8 cellular contexts compared by ENCODE assay signal in the genomic region with DNA sequence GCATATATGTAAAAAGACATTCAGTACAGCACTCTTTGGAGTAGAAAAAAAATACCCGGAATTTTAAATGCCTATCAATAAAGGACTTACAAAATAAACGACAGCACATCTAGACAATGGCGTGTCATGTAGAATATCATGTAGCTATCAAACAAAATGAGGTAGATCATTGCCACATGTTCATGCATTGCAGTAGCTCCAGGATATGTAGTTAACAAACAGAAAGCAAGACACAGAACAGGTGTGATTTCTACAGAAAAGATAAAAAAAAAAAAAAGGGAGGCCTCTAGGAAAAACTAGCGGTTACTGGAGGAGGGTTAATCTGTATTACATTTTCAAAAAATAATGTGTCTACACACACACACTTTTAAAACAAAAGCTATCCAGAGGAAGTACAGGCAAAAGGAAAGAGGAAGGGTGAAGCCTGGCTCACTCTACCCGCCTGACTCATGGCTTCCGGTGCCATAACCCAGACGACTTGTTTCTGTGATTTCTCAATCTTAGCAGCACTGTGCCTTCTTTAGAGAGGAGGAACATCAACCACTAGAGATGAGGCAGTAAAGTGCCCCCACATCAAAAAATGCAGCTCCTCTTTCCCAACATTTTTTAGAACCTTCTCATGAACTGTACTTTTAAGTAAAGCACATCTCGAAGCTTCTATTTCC. TPM values are rescaled to one million over a fixed set of nuclear protein-coding genes. Genes with fewer than 3 reads are reported as not detected.
A peak's percentile ranks its signal among the peaks of the same experiment; 100 is the strongest.
DNase-seq lines count a peak whose midpoint lies in the region; ATAC-seq and TF ChIP-seq lines count a peak whose summit lies in the region.

No MANE protein-coding gene starts in this region.

- peak overlapping the region; percentile 88 for H3K27ac ChIP-seq in adipose tissue (ENCODE audit: low read depth, low read length)

- intact Hi-C loops in left colon (cut with DNase I, micrococcal nuclease), result no loop called here

- DNase-seq in left colon (peak; percentile 29 to 41), NCI-H1930 (lab: John Stamatoyannopoulos, UW) (no peak), NCI-H2081 treated with DMSO at 0.1 percent for 48 hours (lab: John Stamatoyannopoulos, UW) (no peak)
- peak; percentile 29 to 36 (median 35) for DNase-seq in stimulated activated CD4-positive, alpha-beta T cell treated with anti-CD3 and anti-CD28 coated beads, TNF-alpha, amount 100 ng/mL, for 48 hours (ENCODE audit: low read depth in 3 of 3)

- WGBS in adipose tissue, 3 donors, result 28 to 74% (median 40%) methylated on average over 8 of the region's 8 CpGs

- ATAC-seq in GM18868 (IDR thresholded peaks at IDR 0.05; ENCODE audit: unreplicated experiment) (peak; percentile 94), HG03064 (IDR thresholded peaks at IDR 0.05; ENCODE audit: low read depth, unreplicated experiment) (peak; percentile 95), SK-N-SH treated with all-trans-retinoic acid at 6 μM for 48 hours (peak; percentile 93), left colon (peak; percentile 27)

TF ChIP-seq in SK-N-SH treated with all-trans-retinoic acid at 6 μM for 48 hours, 23 proteins besides CTCF, POLR2A, EP300 and RAD21:
- no peak for TF ChIP-seq BACH2 (CRISPR knock-in tag; IDR thresholded peaks at IDR 0.05; ENCODE audit: borderline replicate concordance)
- TF ChIP-seq SNAI2 (CRISPR knock-in tag; IDR thresholded peaks at IDR 0.05), result no peak
- no peak for TF ChIP-seq OSR1 (CRISPR knock-in tag; IDR thresholded peaks at IDR 0.05)
- TF ChIP-seq GLIS3 (CRISPR knock-in tag; IDR thresholded peaks at IDR 0.05), result no peak
- no peak for TF ChIP-seq ZFP3 (CRISPR knock-in tag; IDR thresholded peaks at IDR 0.05)
- TF ChIP-seq, protein P1, sequence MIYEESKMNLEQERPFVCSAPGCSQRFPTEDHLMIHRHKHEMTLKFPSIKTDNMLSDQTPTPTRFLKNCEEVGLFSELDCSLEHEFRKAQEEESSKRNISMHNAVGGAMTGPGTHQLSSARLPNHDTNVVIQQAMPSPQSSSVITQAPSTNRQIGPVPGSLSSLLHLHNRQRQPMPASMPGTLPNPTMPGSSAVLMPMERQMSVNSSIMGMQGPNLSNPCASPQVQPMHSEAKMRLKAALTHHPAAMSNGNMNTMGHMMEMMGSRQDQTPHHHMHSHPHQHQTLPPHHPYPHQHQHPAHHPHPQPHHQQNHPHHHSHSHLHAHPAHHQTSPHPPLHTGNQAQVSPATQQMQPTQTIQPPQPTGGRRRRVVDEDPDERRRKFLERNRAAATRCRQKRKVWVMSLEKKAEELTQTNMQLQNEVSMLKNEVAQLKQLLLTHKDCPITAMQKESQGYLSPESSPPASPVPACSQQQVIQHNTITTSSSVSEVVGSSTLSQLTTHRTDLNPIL (CRISPR knock-in tag; IDR thresholded peaks at IDR 0.05; ENCODE audit: low read depth), result no peak
- TF ChIP-seq ZFP30 (CRISPR knock-in tag; IDR thresholded peaks at IDR 0.05), result no peak
- no peak; the same call in 1 of the 2 replicates for TF ChIP-seq ISL1 (CRISPR knock-in tag; IDR thresholded peaks at IDR 0.05)
- no peak for TF ChIP-seq TSHZ2 (CRISPR knock-in tag; IDR thresholded peaks at IDR 0.05)
- TF ChIP-seq ESRRG (CRISPR knock-in tag; IDR thresholded peaks at IDR 0.05), result no peak
- no peak for TF ChIP-seq CSDC2 (CRISPR knock-in tag; IDR thresholded peaks at IDR 0.05)
- no peak for TF ChIP-seq ZNF8 (CRISPR knock-in tag; IDR thresholded peaks at IDR 0.05)
- no peak for TF ChIP-seq POU6F1 (CRISPR knock-in tag; IDR thresholded peaks at IDR 0.05; ENCODE audit: borderline replicate concordance, low read depth)
- TF ChIP-seq ZC3H10 (CRISPR knock-in tag; IDR thresholded peaks at IDR 0.05), result no peak
- no peak for TF ChIP-seq TOX (CRISPR knock-in tag; IDR thresholded peaks at IDR 0.05; ENCODE audit: borderline replicate concordance)
- TF ChIP-seq ZNF565 (CRISPR knock-in tag; conservative IDR thresholded peaks at IDR 0.05; ENCODE audit: low read depth), result no peak
- no peak for TF ChIP-seq ZNF70 (CRISPR knock-in tag; IDR thresholded peaks at IDR 0.05)

RNA-seq across cellular contexts. Expression of gene KCTD12, which starts 6.9 kb away (rescaled TPM):
- 10 to 100 TPM in 2 of 3 donors, 1 to 10 TPM in 1; 6.4 to 67.1 (median 40.9) TPM for polyA plus RNA-seq in adipose tissue
- total RNA-seq in left colon, result 10 to 100 TPM; 49.8 to 53.4 TPM

Comparison
In these comparisons a context has a peak if more than half of its experiments do, and no peak if none do; other contexts are left out.
1. ATAC-seq: peak in every context shown above with its lines; median percentile 95 in HG03064; 94 in GM18868; 93 in SK-N-SH treated with all-trans-retinoic acid at 6 μM for 48 hours; 27 in left colon.
2. DNase-seq: peak in left colon (2 of 2) and stimulated activated CD4-positive, alpha-beta T cell treated with anti-CD3 and anti-CD28 coated beads, TNF-alpha, amount 100 ng/mL, for 48 hours (3 of 3); none in NCI-H1930 (0 of 2) and NCI-H2081 treated with DMSO at 0.1 percent for 48 hours (single experiment).